Comparison of ENCODE assay signal across 11 cellular contexts in genomic region chr14:94482132-94483070, GRCh38. TPM values are rescaled to one million over a fixed set of nuclear protein-coding genes. Genes with fewer than 3 reads are reported as not detected.
"Had no signal": no experiment of that assay in that cellular context is flagged by ENCODE, and none has a peak within 500 bp of the region (broad histone marks: within the 10 kb centered on the region; RNA-seq: fewer than 3 reads in every experiment).

No MANE protein-coding gene starts in this region.

RNA-seq across cellular contexts. Expression of gene SERPINA9, which starts 6.4 kb away (rescaled TPM):
- total RNA-seq: activated CD4-positive, alpha-beta memory T cell treated with anti-CD3 and anti-CD28 coated beads for 36 hours; activated naive CD4-positive, alpha-beta T cell treated with anti-CD3 and anti-CD28 coated beads for 36 hours; activated naive CD4-positive, alpha-beta T cell treated with anti-CD3 and anti-CD28 coated beads, Interleukin-2, amount 50 U/mL, for 72 hours; activated T-cell treated with anti-CD3 and anti-CD28 coated beads, Interleukin-2, amount 50 U/mL, for 4 hours; activated T-helper 1 cell treated with anti-CD3 and anti-CD28 coated beads, Interleukin-12 subunit alpha, Interleukin-12 subunit beta, Interleukin-2, Interleukin-4 antibody, amounts not matched to agents 30 ng/mL and 10 ng/mL and 1 ng/mL, durations not matched to agents 14 hours and 24 hours and 36 hours; adrenal gland; M059J; OCI-LY7; PC-9; Right ventricle myocardium superior; T-helper 1 cell treated with Interleukin-12 subunit alpha and Interleukin-12 subunit beta and Interleukin-4 antibody, amounts not matched to agents 30 ng/mL and 1 ng/mL, for 36 hours had no signal
- polyA plus RNA-seq: adrenal gland had no signal

RNA-seq across cellular contexts. Expression of gene SERPINA12, which starts 26.9 kb away (rescaled TPM):
- total RNA-seq: activated CD4-positive, alpha-beta memory T cell treated with anti-CD3 and anti-CD28 coated beads for 36 hours; activated naive CD4-positive, alpha-beta T cell treated with anti-CD3 and anti-CD28 coated beads for 36 hours; activated naive CD4-positive, alpha-beta T cell treated with anti-CD3 and anti-CD28 coated beads, Interleukin-2, amount 50 U/mL, for 72 hours; activated T-cell treated with anti-CD3 and anti-CD28 coated beads, Interleukin-2, amount 50 U/mL, for 4 hours; activated T-helper 1 cell treated with anti-CD3 and anti-CD28 coated beads, Interleukin-12 subunit alpha, Interleukin-12 subunit beta, Interleukin-2, Interleukin-4 antibody, amounts not matched to agents 30 ng/mL and 10 ng/mL and 1 ng/mL, durations not matched to agents 14 hours and 24 hours and 36 hours; adrenal gland; M059J; OCI-LY7; PC-9; Right ventricle myocardium superior; T-helper 1 cell treated with Interleukin-12 subunit alpha and Interleukin-12 subunit beta and Interleukin-4 antibody, amounts not matched to agents 30 ng/mL and 1 ng/mL, for 36 hours had no signal
- polyA plus RNA-seq: adrenal gland had no signal

RNA-seq across cellular contexts. Expression of gene SERPINA11, which starts 29.8 kb away (rescaled TPM):
- total RNA-seq: activated CD4-positive, alpha-beta memory T cell treated with anti-CD3 and anti-CD28 coated beads for 36 hours; activated naive CD4-positive, alpha-beta T cell treated with anti-CD3 and anti-CD28 coated beads for 36 hours; activated naive CD4-positive, alpha-beta T cell treated with anti-CD3 and anti-CD28 coated beads, Interleukin-2, amount 50 U/mL, for 72 hours; activated T-cell treated with anti-CD3 and anti-CD28 coated beads, Interleukin-2, amount 50 U/mL, for 4 hours; activated T-helper 1 cell treated with anti-CD3 and anti-CD28 coated beads, Interleukin-12 subunit alpha, Interleukin-12 subunit beta, Interleukin-2, Interleukin-4 antibody, amounts not matched to agents 30 ng/mL and 10 ng/mL and 1 ng/mL, durations not matched to agents 14 hours and 24 hours and 36 hours; adrenal gland; M059J; OCI-LY7; PC-9; Right ventricle myocardium superior; T-helper 1 cell treated with Interleukin-12 subunit alpha and Interleukin-12 subunit beta and Interleukin-4 antibody, amounts not matched to agents 30 ng/mL and 1 ng/mL, for 36 hours had no signal
- polyA plus RNA-seq: adrenal gland had no signal
